Comparison of ENCODE assay signal across 34 cellular contexts in genomic region chr5:71503536-71503935, GRCh38. TPM values are rescaled to one million over a fixed set of nuclear protein-coding genes. Genes with fewer than 3 reads are reported as not detected.
DNase-seq lines count a peak whose midpoint lies in the region; ATAC-seq and TF ChIP-seq lines count a peak whose summit lies in the region.
"Had no signal": no experiment of that assay in that cellular context is flagged by ENCODE, and none has a peak within 500 bp of the region (broad histone marks: within the 10 kb centered on the region; RNA-seq: fewer than 3 reads in every experiment).

No MANE protein-coding gene starts in this region.

- H3K23ac ChIP-seq in trophoblast cell (ENCODE audit: low read length): no peak overlapping the region

- H3K27me3 ChIP-seq in trophoblast cell (ENCODE audit: insufficient read depth, low read length): no peaks in the 10 kb centered on the region
- H3K27me3 ChIP-seq: BE2C; BLaER1; BLaER1 treated with 17β-estradiol and CSF1 and Interleukin-3, amounts not matched to agents 10 nM and 100 nM had no signal

- H3K9ac ChIP-seq in trophoblast cell (ENCODE audit: low read length): no peak overlapping the region
- H3K9ac ChIP-seq: BLaER1; BLaER1 treated with 17β-estradiol and CSF1 and Interleukin-3, amounts not matched to agents 10 nM and 100 nM had no signal

- no peaks in the 10 kb centered on the region for H3K9me3 ChIP-seq in trophoblast cell (ENCODE audit: insufficient read depth, low read depth, low read length)
- H3K9me3 ChIP-seq: A549, BE2C, Caco-2 had no signal

- H3K27ac ChIP-seq in 22Rv1 (peak overlapping the region; percentile 12), trophoblast cell (ENCODE audit: low read depth, low read length) (no peak overlapping the region)
- H3K27ac ChIP-seq: A549; BLaER1; BLaER1 treated with 17β-estradiol and CSF1 and Interleukin-3, amounts not matched to agents 10 nM and 100 nM; C4-2B had no signal

- no peaks in the 10 kb centered on the region for H3K4me1 ChIP-seq in trophoblast cell (ENCODE audit: control insufficient read depth in 1 of 2, insufficient read depth in 2 of 2, low read length in 2 of 2)
- H3K4me1 ChIP-seq: A549, BE2C, Caco-2 had no signal

- no peaks in the 10 kb centered on the region for H3K79me1 ChIP-seq in trophoblast cell (ENCODE audit: low read length)

- H3K4ac ChIP-seq in trophoblast cell (ENCODE audit: low read depth, low read length): no peak overlapping the region

- no peak overlapping the region for H4K8ac ChIP-seq in trophoblast cell (ENCODE audit: low read depth, low read length)

- no CpG with 5 or more reads among the region's 2 CpGs for WGBS in trophoblast cell (ENCODE audit: extremely low coverage, insufficient coverage, insufficient read length)

- peak overlapping the region; percentile 28 for H3K27ac Mint-ChIP-seq in activated T-cell treated with anti-CD3 and anti-CD28 coated beads, Interleukin-2, amount 50 U/mL, for 72 hours
- no peak overlapping the region for H3K27ac Mint-ChIP-seq in type B pancreatic cell
- H3K27ac Mint-ChIP-seq: B cell; CD14-positive monocyte; CD4-positive, alpha-beta T cell; CD4-positive, CD25-positive, alpha-beta regulatory T cell; CD8-positive, alpha-beta T cell had no signal

- no peak overlapping the region for H4K12ac ChIP-seq in trophoblast cell (ENCODE audit: low read depth, low read length)

- peaks cover 5 to 29% of the 10 kb centered on the region in 2 donors for H3K36me3 Mint-ChIP-seq in activated T-cell treated with anti-CD3 and anti-CD28 coated beads, Interleukin-2, amount 50 U/mL, for 72 hours (ENCODE audit: insufficient read depth in 2 of 2)
- peaks cover 34% of the 10 kb centered on the region for H3K36me3 Mint-ChIP-seq in type B pancreatic cell

- no peak overlapping the region for H4K91ac ChIP-seq in trophoblast cell (ENCODE audit: low read depth, low read length)

- H3K14ac ChIP-seq in trophoblast cell (ENCODE audit: low read length): no peak overlapping the region

- peaks cover 37 to 38% of the 10 kb centered on the region in 2 experiments for H3K36me3 ChIP-seq in trophoblast cell (ENCODE audit: control insufficient read depth in 1 of 2, insufficient read depth in 2 of 2, low read length in 2 of 2)

- H2AFZ ChIP-seq in trophoblast cell (ENCODE audit: insufficient read depth, low read length, poor library complexity): no peak overlapping the region

- no peak overlapping the region for H3K4me3 Mint-ChIP-seq in activated T-cell treated with anti-CD3 and anti-CD28 coated beads, Interleukin-2, amount 50 U/mL, for 72 hours
- H3K4me3 Mint-ChIP-seq in type B pancreatic cell: no peak overlapping the region
- H3K4me3 Mint-ChIP-seq: B cell; CD14-positive monocyte; CD4-positive, alpha-beta memory T cell; CD4-positive, alpha-beta T cell; CD4-positive, CD25-positive, alpha-beta regulatory T cell; CD8-positive, alpha-beta memory T cell; CD8-positive, alpha-beta T cell had no signal

- no peak overlapping the region for H2BK5ac ChIP-seq in trophoblast cell (ENCODE audit: low read depth, low read length, poor library complexity)

- no peak for DNase-seq in activated T-cell treated with anti-CD3 and anti-CD28 coated beads, Interleukin-2, amount 50 U/mL, for 72 hours
- DNase-seq in activated T-cell treated with anti-CD3 and anti-CD28 coated beads, Interleukin-2, amount 50 U/mL, for 48 hours: no peak
- DNase-seq in M059J (ENCODE audit: low read depth): peak; percentile 0
- peak; percentile 65 to 68 for DNase-seq in trophoblast cell
- DNase-seq in globus pallidus (ENCODE audit: low spot score): no peak
- no peak for DNase-seq in type B pancreatic cell (ENCODE audit: extremely low spot score, unreplicated experiment)
- DNase-seq: 8988T; ACHN; AML-193; BE2C; C1 segment of cervical spinal cord; Caco-2; Calu3; CD4-positive, alpha-beta memory T cell; CD4-positive, alpha-beta T cell; CD4-positive, CD25-positive, alpha-beta regulatory T cell; CD8-positive, alpha-beta memory T cell; CD8-positive, alpha-beta T cell; COR-L47; DMS 273 treated with DMSO at 0.1 percent for 48 hours; DMS153; DMS53; DMS79; DMS79 treated with DMSO at 0.1 percent for 48 hours; DND-41; EL had no signal

- no peaks in the 10 kb centered on the region for H3K9me3 Mint-ChIP-seq in activated T-cell treated with anti-CD3 and anti-CD28 coated beads, Interleukin-2, amount 50 U/mL, for 72 hours
- no peaks in the 10 kb centered on the region for H3K9me3 Mint-ChIP-seq in type B pancreatic cell
- H3K9me3 Mint-ChIP-seq: CD14-positive monocyte; CD4-positive, alpha-beta memory T cell; CD4-positive, alpha-beta T cell; CD4-positive, CD25-positive, alpha-beta regulatory T cell; CD8-positive, alpha-beta memory T cell; CD8-positive, alpha-beta T cell had no signal

- TF ChIP-seq CTCF in 22Rv1 (IDR thresholded peaks at IDR 0.05): no peak
- no peak for TF ChIP-seq CTCF in type B pancreatic cell (conservative IDR thresholded peaks at IDR 0.05)

- H3K27me3 Mint-ChIP-seq in activated T-cell treated with anti-CD3 and anti-CD28 coated beads, Interleukin-2, amount 50 U/mL, for 72 hours (ENCODE audit: low read depth): no peaks in the 10 kb centered on the region
- no peaks in the 10 kb centered on the region for H3K27me3 Mint-ChIP-seq in type B pancreatic cell
- H3K27me3 Mint-ChIP-seq: B cell; CD4-positive, alpha-beta memory T cell; CD4-positive, alpha-beta T cell; CD4-positive, CD25-positive, alpha-beta regulatory T cell; CD8-positive, alpha-beta memory T cell had no signal

- H2BK120ac ChIP-seq in trophoblast cell (ENCODE audit: insufficient read depth, low read length, poor library complexity): no peak overlapping the region

- no peak overlapping the region for H2BK12ac ChIP-seq in trophoblast cell (ENCODE audit: low read length)

- H3K4me2 ChIP-seq in trophoblast cell (ENCODE audit: low read length): no peak overlapping the region
- H3K4me2 ChIP-seq: A549; BLaER1; BLaER1 treated with 17β-estradiol and CSF1 and Interleukin-3, amounts not matched to agents 10 nM and 100 nM had no signal

- H3K4me1 Mint-ChIP-seq in activated T-cell treated with anti-CD3 and anti-CD28 coated beads, Interleukin-2, amount 50 U/mL, for 72 hours (ENCODE audit: low read depth): no peaks in the 10 kb centered on the region
- H3K4me1 Mint-ChIP-seq in type B pancreatic cell (ENCODE audit: unreplicated experiment): no peaks in the 10 kb centered on the region
- H3K4me1 Mint-ChIP-seq: B cell; CD14-positive monocyte; CD8-positive, alpha-beta memory T cell had no signal

- ATAC-seq in activated T-cell treated with anti-CD3 and anti-CD28 coated beads, Interleukin-2, amount 50 U/mL, for 72 hours (replicated peaks in 1 of 2): no peak
- ATAC-seq in HG03571 (IDR thresholded peaks at IDR 0.05; ENCODE audit: unreplicated experiment): no peak
- ATAC-seq: A549; CD8-positive, alpha-beta T cell had no signal

- H3K18ac ChIP-seq in trophoblast cell (ENCODE audit: low read length): no peak overlapping the region

- H3K4me3 ChIP-seq in trophoblast cell (ENCODE audit: low read depth, low read length): no peak overlapping the region
- H3K4me3 ChIP-seq: A549; BLaER1; BLaER1 treated with 17β-estradiol and CSF1 and Interleukin-3, amounts not matched to agents 10 nM and 100 nM had no signal

- H3K79me2 ChIP-seq in trophoblast cell (ENCODE audit: control insufficient read depth, insufficient read depth, low read length, poor library complexity): no peaks in the 10 kb centered on the region

- no peak overlapping the region for H2AK5ac ChIP-seq in trophoblast cell (ENCODE audit: low read length)

RNA-seq across cellular contexts. Expression of gene BDP1, which starts 48.1 kb away (rescaled TPM):
- 10 to 100 TPM; 30.3 to 31.9 TPM for total RNA-seq in activated T-cell treated with anti-CD3 and anti-CD28 coated beads, Interleukin-2, amount 50 U/mL, for 72 hours
- 7.3 and 10.4 TPM in 2 replicates for total RNA-seq in M059J (2014; rRNA removed; shearing (Covaris generic))
- 11.3 and 11.6 TPM in 2 replicates for polyA plus RNA-seq in trophoblast cell (2013)
- total RNA-seq in type B pancreatic cell (ENCODE audit: low replicate concordance): 27.0 and 31.0 TPM in 2 replicates

Comparison
In these comparisons a context has a peak if more than half of its experiments do, and no peak if none do; other contexts are left out.
1. DNase-seq: peak in M059J (single experiment) and trophoblast cell (2 of 2); none in activated T-cell treated with anti-CD3 and anti-CD28 coated beads, Interleukin-2, amount 50 U/mL, for 72 hours (0 of 2), activated T-cell treated with anti-CD3 and anti-CD28 coated beads, Interleukin-2, amount 50 U/mL, for 48 hours (0 of 2), globus pallidus (single experiment) and type B pancreatic cell (single experiment).